ENCODE assay signal across 1 cellular context in the genomic region with DNA sequence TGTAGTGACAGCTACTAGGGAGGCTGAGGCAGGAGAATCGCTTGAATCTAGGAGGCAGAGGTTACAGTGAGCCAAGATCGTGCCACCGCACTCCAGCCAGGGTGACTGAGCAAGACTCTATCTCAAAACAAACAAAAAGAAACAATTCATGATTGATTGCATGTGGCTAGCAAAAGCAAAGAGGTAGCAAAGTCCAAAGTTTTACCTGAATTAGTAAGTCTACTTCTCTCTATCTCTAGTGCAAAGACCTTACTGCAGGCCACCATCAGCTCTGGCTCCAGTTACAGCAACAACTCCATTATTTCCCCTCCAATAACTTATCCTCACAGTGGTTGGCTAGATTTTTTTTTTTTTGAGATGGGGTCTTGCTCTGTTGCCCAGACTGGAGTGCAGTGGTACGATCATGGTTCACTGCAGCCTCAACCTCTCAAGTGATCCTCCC.
TF ChIP-seq lines count a peak whose summit lies in the region.

No MANE protein-coding gene starts in this region.

TF ChIP-seq in liver, 16 proteins besides CTCF, POLR2A, EP300 and RAD21 (continued from another document):
- peak; percentile 89 to 91 for TF ChIP-seq RXRA (IDR thresholded peaks at IDR 0.05)
- TF ChIP-seq SP1 (IDR thresholded peaks at IDR 0.05) = peak; percentile 95
- TF ChIP-seq, protein P1, sequence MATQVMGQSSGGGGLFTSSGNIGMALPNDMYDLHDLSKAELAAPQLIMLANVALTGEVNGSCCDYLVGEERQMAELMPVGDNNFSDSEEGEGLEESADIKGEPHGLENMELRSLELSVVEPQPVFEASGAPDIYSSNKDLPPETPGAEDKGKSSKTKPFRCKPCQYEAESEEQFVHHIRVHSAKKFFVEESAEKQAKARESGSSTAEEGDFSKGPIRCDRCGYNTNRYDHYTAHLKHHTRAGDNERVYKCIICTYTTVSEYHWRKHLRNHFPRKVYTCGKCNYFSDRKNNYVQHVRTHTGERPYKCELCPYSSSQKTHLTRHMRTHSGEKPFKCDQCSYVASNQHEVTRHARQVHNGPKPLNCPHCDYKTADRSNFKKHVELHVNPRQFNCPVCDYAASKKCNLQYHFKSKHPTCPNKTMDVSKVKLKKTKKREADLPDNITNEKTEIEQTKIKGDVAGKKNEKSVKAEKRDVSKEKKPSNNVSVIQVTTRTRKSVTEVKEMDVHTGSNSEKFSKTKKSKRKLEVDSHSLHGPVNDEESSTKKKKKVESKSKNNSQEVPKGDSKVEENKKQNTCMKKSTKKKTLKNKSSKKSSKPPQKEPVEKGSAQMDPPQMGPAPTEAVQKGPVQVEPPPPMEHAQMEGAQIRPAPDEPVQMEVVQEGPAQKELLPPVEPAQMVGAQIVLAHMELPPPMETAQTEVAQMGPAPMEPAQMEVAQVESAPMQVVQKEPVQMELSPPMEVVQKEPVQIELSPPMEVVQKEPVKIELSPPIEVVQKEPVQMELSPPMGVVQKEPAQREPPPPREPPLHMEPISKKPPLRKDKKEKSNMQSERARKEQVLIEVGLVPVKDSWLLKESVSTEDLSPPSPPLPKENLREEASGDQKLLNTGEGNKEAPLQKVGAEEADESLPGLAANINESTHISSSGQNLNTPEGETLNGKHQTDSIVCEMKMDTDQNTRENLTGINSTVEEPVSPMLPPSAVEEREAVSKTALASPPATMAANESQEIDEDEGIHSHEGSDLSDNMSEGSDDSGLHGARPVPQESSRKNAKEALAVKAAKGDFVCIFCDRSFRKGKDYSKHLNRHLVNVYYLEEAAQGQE (IDR thresholded peaks at IDR 0.05) = peak; percentile 55
